1 cellular context compared by ENCODE assay signal in genomic region chr2:202530038-202530437, GRCh38.
TF ChIP-seq lines count a peak whose summit lies in the region.

No MANE protein-coding gene starts in this region.

TF ChIP-seq in HEK293, 187 proteins besides CTCF, POLR2A, EP300 and RAD21 (continued from another document):
- no peak for TF ChIP-seq ELK4 (IDR thresholded peaks at IDR 0.05; ENCODE audit: borderline replicate concordance, low read depth, low read length)
